In genomic region chr14:56515739-56516138, GRCh38 we compare ENCODE assay signal across 15 cellular contexts.
DNase-seq lines count a peak whose midpoint lies in the region; ATAC-seq and TF ChIP-seq lines count a peak whose summit lies in the region.
"Had no signal": no experiment of that assay in that cellular context is flagged by ENCODE, and none has a peak within 500 bp of the region (broad histone marks: within the 10 kb centered on the region; RNA-seq: fewer than 3 reads in every experiment).

No MANE protein-coding gene starts in this region.

- ATAC-seq in activated T-cell treated with anti-CD3 and anti-CD28 coated beads, Interleukin-2, amount 50 U/mL, for 72 hours (replicated peaks in 1 of 2): peak; percentile 64 to 72
- peak; percentile 77 for ATAC-seq in activated T-helper 17 cell treated with anti-CD3 and anti-CD28 coated beads, Interleukin-2, amount 50 U/mL, for 72 hours (replicated peaks)
- no peak for ATAC-seq in HG02571 (IDR thresholded peaks at IDR 0.05; ENCODE audit: unreplicated experiment)
- ATAC-seq: CD8-positive, alpha-beta T cell had no signal

- H3K27me3 ChIP-seq in GM23248 (replicated peaks; ENCODE audit: insufficient read depth): no peaks in the 10 kb centered on the region; the same call in none of the 2 replicates

- H3K9me3 ChIP-seq in GM23248 (ENCODE audit: low read depth): no peaks in the 10 kb centered on the region

- no peak overlapping the region for H3K9ac ChIP-seq in GM23248

- no peaks in the 10 kb centered on the region for H3K36me3 ChIP-seq in GM23248 (ENCODE audit: low read depth)

- peaks cover 13% of the 10 kb centered on the region for H3K4me1 Mint-ChIP-seq in activated T-cell treated with anti-CD3 and anti-CD28 coated beads, Interleukin-2, amount 50 U/mL, for 72 hours (ENCODE audit: low read depth)
- H3K4me1 Mint-ChIP-seq in activated T-cell treated with anti-CD3 and anti-CD28 coated beads, Interleukin-2, amount 50 U/mL, for 24 hours (ENCODE audit: low read depth): peaks cover 18% of the 10 kb centered on the region
- no peaks in the 10 kb centered on the region for H3K4me1 Mint-ChIP-seq in activated T-helper 17 cell treated with anti-CD3 and anti-CD28 coated beads, Interleukin-2, amount 50 U/mL, for 72 hours
- H3K4me1 Mint-ChIP-seq: CD14-positive monocyte had no signal

- peaks cover 26% of the 10 kb centered on the region for H3K27me3 Mint-ChIP-seq in activated T-cell treated with anti-CD3 and anti-CD28 coated beads, Interleukin-2, amount 50 U/mL, for 72 hours (ENCODE audit: low read depth)
- H3K27me3 Mint-ChIP-seq in activated T-cell treated with anti-CD3 and anti-CD28 coated beads, Interleukin-2, amount 50 U/mL, for 24 hours: peaks cover 33% of the 10 kb centered on the region
- peaks cover 18% of the 10 kb centered on the region for H3K27me3 Mint-ChIP-seq in activated T-helper 17 cell treated with anti-CD3 and anti-CD28 coated beads, Interleukin-2, amount 50 U/mL, for 72 hours

- 0 out of 2 replicates have a peak, but pooled peaks cover 3% of the 10 kb centered on the region for H3K4me1 ChIP-seq in GM23248 (ENCODE audit: insufficient read depth)

- H3K79me2 ChIP-seq in GM23248 (ENCODE audit: insufficient read depth): no peaks in the 10 kb centered on the region

- H4K20me1 ChIP-seq in GM23248 (ENCODE audit: insufficient read depth): no peaks in the 10 kb centered on the region

- no peak overlapping the region for H3K4me3 ChIP-seq in GM23248
- H3K4me3 ChIP-seq in coronary artery: no peak overlapping the region

- no peak for DNase-seq in activated T-cell treated with anti-CD3 and anti-CD28 coated beads, Interleukin-2, amount 50 U/mL, for 72 hours
- DNase-seq in activated T-cell treated with anti-CD3 and anti-CD28 coated beads, Interleukin-2, amount 50 U/mL, for 24 hours: no peak
- DNase-seq in GM23248 (peak; percentile 19), coronary artery (ENCODE audit: low spot score) (no peak), SIG-M5 treated with dmso at 0.1 percent for 504 hours (lab: John Stamatoyannopoulos, UW; ENCODE audit: unreplicated experiment) (no peak)
- DNase-seq: CD8-positive, alpha-beta T cell; COR-L47; DMS153; EL; HCEC 1CT; HFFc6 had no signal

- H3K27ac Mint-ChIP-seq in activated T-cell treated with anti-CD3 and anti-CD28 coated beads, Interleukin-2, amount 50 U/mL, for 72 hours: no peak overlapping the region
- H3K27ac Mint-ChIP-seq in activated T-cell treated with anti-CD3 and anti-CD28 coated beads, Interleukin-2, amount 50 U/mL, for 24 hours: no peak overlapping the region
- H3K27ac Mint-ChIP-seq in activated T-helper 17 cell treated with anti-CD3 and anti-CD28 coated beads, Interleukin-2, amount 50 U/mL, for 72 hours: peak overlapping the region; percentile 35
- H3K27ac Mint-ChIP-seq: CD14-positive monocyte; CD8-positive, alpha-beta T cell; HFFc6 had no signal

- no peaks in the 10 kb centered on the region for H3F3A ChIP-seq in GM23248 (ENCODE audit: insufficient read depth)

- 64 to 71% methylated on average over 2 of the region's 2 CpGs for WGBS in GM23248 (ENCODE audit: low coverage in 1 of 2, low lambda C conversion rate in 2 of 2, missing lambda C conversion rate in 2 of 2), 2 experiments

- peaks cover 0 to 1% of the 10 kb centered on the region in 2 donors for H3K9me3 Mint-ChIP-seq in activated T-cell treated with anti-CD3 and anti-CD28 coated beads, Interleukin-2, amount 50 U/mL, for 72 hours
- no peaks in the 10 kb centered on the region for H3K9me3 Mint-ChIP-seq in activated T-cell treated with anti-CD3 and anti-CD28 coated beads, Interleukin-2, amount 50 U/mL, for 24 hours
- H3K9me3 Mint-ChIP-seq in activated T-helper 17 cell treated with anti-CD3 and anti-CD28 coated beads, Interleukin-2, amount 50 U/mL, for 72 hours: no peaks in the 10 kb centered on the region
- H3K9me3 Mint-ChIP-seq: CD8-positive, alpha-beta T cell; HFFc6 had no signal

- TF ChIP-seq CTCF in coronary artery (IDR thresholded peaks at IDR 0.05): no peak

- no peaks in the 10 kb centered on the region for H3K9me2 ChIP-seq in GM23248 (ENCODE audit: insufficient read depth)

- in situ Hi-C loops in GM23248 (cut with MboI): no loop called here

- H3K27ac ChIP-seq in GM23248 (no peak overlapping the region), coronary artery (no peak overlapping the region)
- H3K27ac ChIP-seq: HL-60 had no signal

- H2AFZ ChIP-seq in GM23248: no peak overlapping the region

- no peak overlapping the region for H3K4me3 Mint-ChIP-seq in activated T-cell treated with anti-CD3 and anti-CD28 coated beads, Interleukin-2, amount 50 U/mL, for 72 hours
- no peak overlapping the region for H3K4me3 Mint-ChIP-seq in activated T-cell treated with anti-CD3 and anti-CD28 coated beads, Interleukin-2, amount 50 U/mL, for 24 hours
- H3K4me3 Mint-ChIP-seq in activated T-helper 17 cell treated with anti-CD3 and anti-CD28 coated beads, Interleukin-2, amount 50 U/mL, for 72 hours: peak overlapping the region; percentile 6
- H3K4me3 Mint-ChIP-seq: CD14-positive monocyte; CD8-positive, alpha-beta T cell; HFFc6 had no signal

- no peaks in the 10 kb centered on the region for H3K36me3 Mint-ChIP-seq in activated T-cell treated with anti-CD3 and anti-CD28 coated beads, Interleukin-2, amount 50 U/mL, for 72 hours (ENCODE audit: insufficient read depth in 2 of 2)
- H3K36me3 Mint-ChIP-seq in activated T-cell treated with anti-CD3 and anti-CD28 coated beads, Interleukin-2, amount 50 U/mL, for 24 hours (ENCODE audit: low read depth): no peaks in the 10 kb centered on the region
- no peaks in the 10 kb centered on the region for H3K36me3 Mint-ChIP-seq in activated T-helper 17 cell treated with anti-CD3 and anti-CD28 coated beads, Interleukin-2, amount 50 U/mL, for 72 hours (ENCODE audit: low read depth)
- H3K36me3 Mint-ChIP-seq: CD14-positive monocyte; CD8-positive, alpha-beta T cell had no signal

- no peak overlapping the region for H3K4me2 ChIP-seq in GM23248 (ENCODE audit: unreplicated experiment)
